In genomic region chr5:134003957-134004625, GRCh38 we compare ENCODE assay signal across 1 cellular context.
TF ChIP-seq lines count a peak whose summit lies in the region.

No MANE protein-coding gene starts in this region.

TF ChIP-seq in H1, 55 proteins besides CTCF, POLR2A, EP300 and RAD21:
- peak; percentile 87 for TF ChIP-seq KDM4A (IDR thresholded peaks at IDR 0.05; ENCODE audit: low read depth, low read length, severe bottlenecking)
- no peak for TF ChIP-seq JUN (IDR thresholded peaks at IDR 0.05; ENCODE audit: low read depth, low read length)
- peak; percentile 3 for TF ChIP-seq EZH2 (IDR thresholded peaks at IDR 0.05; ENCODE audit: low read depth, low read length, severe bottlenecking)
- peak; percentile 54; the same call in 1 of the 2 replicates for TF ChIP-seq RBBP5 (IDR thresholded peaks at IDR 0.05; ENCODE audit: borderline replicate concordance, low read depth, low read length)
- peak; percentile 45; the same call in 1 of the 2 replicates for TF ChIP-seq MAX (IDR thresholded peaks at IDR 0.05)
- TF ChIP-seq EGR1 (IDR thresholded peaks at IDR 0.05; ENCODE audit: borderline replicate concordance, low read depth, low read length), result peak; percentile 60; the same call in 1 of the 2 replicates
- TF ChIP-seq TAF7 (optimal IDR thresholded peaks at IDR 0.05; ENCODE audit: borderline replicate concordance, low read depth, low read length), result peak; percentile 22
- peak; percentile 27 for TF ChIP-seq ASH2L (IDR thresholded peaks at IDR 0.05; ENCODE audit: low read length)
- no peak for TF ChIP-seq ZNF274 (IDR thresholded peaks at IDR 0.05; ENCODE audit: borderline replicate concordance, extremely low read depth, low read length)
- peak; percentile 54 for TF ChIP-seq PHF8 (conservative IDR thresholded peaks at IDR 0.05; ENCODE audit: low read depth, low read length)
- TF ChIP-seq RXRA (IDR thresholded peaks at IDR 0.05; ENCODE audit: insufficient read depth, low read depth, low read length), result no peak
- TF ChIP-seq NRF1 (IDR thresholded peaks at IDR 0.05; ENCODE audit: low read depth, low read length), result no peak
